In genomic region chr20:39092733-39093410, GRCh38 we compare ENCODE assay signal across 24 cellular contexts.
"Had no signal": no experiment of that assay in that cellular context is flagged by ENCODE, and none has a peak within 500 bp of the region (broad histone marks: within the 10 kb centered on the region; RNA-seq: fewer than 3 reads in every experiment).

No MANE protein-coding gene starts in this region.

- H3K27me3 ChIP-seq: colonic mucosa, gastrocnemius medialis, left lung had no signal

- ATAC-seq: effector memory CD8-positive, alpha-beta T cell; esophagus mucosa; gastrocnemius medialis; heart right ventricle; left cardiac atrium; left lung; left ventricle myocardium superior; lower lobe of right lung; naive thymus-derived CD4-positive, alpha-beta T cell had no signal

- H3K9me3 Mint-ChIP-seq: dendritic cell treated with granulocyte-macrophage colony-stimulating factor and Interleukin-4, amounts not matched to agents 40 ng/mL and 50 ng/mL, for 4 days; effector memory CD8-positive, alpha-beta T cell had no signal

- H3K9me3 ChIP-seq: colonic mucosa, esophagus squamous epithelium, gastrocnemius medialis, heart right ventricle, left lung, lower lobe of right lung had no signal

- H3K4me1 Mint-ChIP-seq: mesothelial cell of epicardium had no signal

- H3K36me3 Mint-ChIP-seq: mesothelial cell of epicardium; naive thymus-derived CD4-positive, alpha-beta T cell had no signal

- H3K27ac Mint-ChIP-seq: dendritic cell treated with granulocyte-macrophage colony-stimulating factor and Interleukin-4, amounts not matched to agents 40 ng/mL and 50 ng/mL, for 4 days; effector memory CD8-positive, alpha-beta T cell; endodermal cell; mesothelial cell of epicardium; naive thymus-derived CD4-positive, alpha-beta T cell had no signal

- H3K4me3 Mint-ChIP-seq: dendritic cell treated with granulocyte-macrophage colony-stimulating factor and Interleukin-4, amounts not matched to agents 40 ng/mL and 50 ng/mL, for 4 days; effector memory CD8-positive, alpha-beta T cell; endodermal cell; mesothelial cell of epicardium; naive thymus-derived CD4-positive, alpha-beta T cell had no signal

- DNase-seq: colonic mucosa; cortex of kidney; effector CD8-positive, alpha-beta T cell; effector memory CD8-positive, alpha-beta T cell; endodermal cell; erythroblast; esophagus squamous epithelium; foreskin fibroblast; foreskin melanocyte; gastrocnemius medialis; glutamatergic neuron; head of caudate nucleus; heart right ventricle; hippocampal formation; left cardiac atrium; left lung; left ventricle myocardium superior; lower lobe of right lung; mesenchymal stem cell; naive thymus-derived CD4-positive, alpha-beta T cell had no signal

- H3K4me1 ChIP-seq: colonic mucosa, esophagus squamous epithelium, gastrocnemius medialis, heart right ventricle, left lung, lower lobe of right lung had no signal

- H3K4me3 ChIP-seq: colonic mucosa, esophagus squamous epithelium, gastrocnemius medialis, heart right ventricle, left lung, lower lobe of right lung had no signal

- H3K36me3 ChIP-seq: colonic mucosa, esophagus squamous epithelium, gastrocnemius medialis, heart right ventricle, left lung, lower lobe of right lung had no signal

- H3K27ac ChIP-seq: colonic mucosa, epithelial cell of prostate, esophagus squamous epithelium, gastrocnemius medialis, heart right ventricle, left lung, lower lobe of right lung had no signal
